Comparison of ENCODE assay signal across 8 cellular contexts in genomic region chr11:61679893-61680621, GRCh38. TPM values are rescaled to one million over a fixed set of nuclear protein-coding genes. Genes with fewer than 3 reads are reported as not detected.
DNase-seq lines count a peak whose midpoint lies in the region; ATAC-seq, FAIRE-seq and TF ChIP-seq lines count a peak whose summit lies in the region.

DAGLA (plus strand) TSS chr11:61680391; CDS start chr11:61720156, 39,765 bp downstream.

- H2AFZ ChIP-seq in astrocyte (ENCODE audit: low read depth, low read length) = peak within 1 kb of the TSS; percentile 80

- TF ChIP-seq CTCF in LNCaP clone FGC (IDR thresholded peaks at IDR 0.05; ENCODE audit: control insufficient read depth, extremely low read depth, insufficient read depth) = peak; percentile 100
- TF ChIP-seq CTCF in astrocyte (IDR thresholded peaks at IDR 0.05; ENCODE audit: insufficient read depth, low read depth, low read length) = peak; percentile 44

- H3K9me3 Mint-ChIP-seq in T-helper 1 cell treated with Interleukin-12 subunit alpha and Interleukin-12 subunit beta and Interleukin-4 antibody, amounts not matched to agents 30 μg/mL and 1 μg/mL, for 36 hours = no peaks in the 10 kb centered on the region
- no peaks in the 10 kb centered on the region for H3K9me3 Mint-ChIP-seq in astrocyte (ENCODE audit: unreplicated experiment)

- peaks cover 34% of the 10 kb centered on the region for H3K4me1 ChIP-seq in astrocyte (ENCODE audit: insufficient read depth, low read length)

- DNase-seq in NCI-H187 (lab: John Stamatoyannopoulos, UW) = peak; percentile 25 to 53
- no peak for DNase-seq in NCI-H187 treated with DMSO at 0.1 percent for 48 hours (lab: John Stamatoyannopoulos, UW)
- DNase-seq in LNCaP clone FGC (ENCODE audit: low read depth) = no peak
- DNase-seq in astrocyte (ENCODE audit: low read depth) = no peak
- peak; percentile 62 to 67 for DNase-seq in hippocampal formation (lab: John Stamatoyannopoulos, UW)
- peak; percentile 88 for DNase-seq in sciatic nerve (ENCODE audit: low spot score)

- no peaks in the 10 kb centered on the region for H3K4me1 Mint-ChIP-seq in T-helper 1 cell treated with Interleukin-12 subunit alpha and Interleukin-12 subunit beta and Interleukin-4 antibody, amounts not matched to agents 30 μg/mL and 1 μg/mL, for 36 hours (ENCODE audit: low read depth)
- peaks cover 20% of the 10 kb centered on the region for H3K4me1 Mint-ChIP-seq in astrocyte (ENCODE audit: low read depth, unreplicated experiment)

- no peak within 1 kb of the TSS for H3K27ac Mint-ChIP-seq in T-helper 1 cell treated with Interleukin-12 subunit alpha and Interleukin-12 subunit beta and Interleukin-4 antibody, amounts not matched to agents 30 μg/mL and 1 μg/mL, for 36 hours
- peak within 1 kb of the TSS; percentile 68 for H3K27ac Mint-ChIP-seq in astrocyte (ENCODE audit: unreplicated experiment)

- peaks cover 27% of the 10 kb centered on the region for H4K20me1 ChIP-seq in astrocyte (ENCODE audit: insufficient read depth, low read length)

- H3K27ac ChIP-seq in astrocyte (ENCODE audit: low read depth, low read length) = no peak within 1 kb of the TSS

- FAIRE-seq in astrocyte (lab: Jason Lieb, UNC) = no peak

- H3K79me2 ChIP-seq in astrocyte (ENCODE audit: insufficient read depth, low read length) = peaks cover 14% of the 10 kb centered on the region

- peak within 1 kb of the TSS; percentile 19 for H3K4me3 Mint-ChIP-seq in T-helper 1 cell treated with Interleukin-12 subunit alpha and Interleukin-12 subunit beta and Interleukin-4 antibody, amounts not matched to agents 30 μg/mL and 1 μg/mL, for 36 hours
- peak within 1 kb of the TSS; percentile 85 for H3K4me3 Mint-ChIP-seq in astrocyte (ENCODE audit: unreplicated experiment)

- H3K4me3 ChIP-seq in LNCaP clone FGC (ENCODE audit: low read depth, low read length) (peak within 1 kb of the TSS; percentile 60), astrocyte (ENCODE audit: insufficient read depth, low read depth, low read length) (peak within 1 kb of the TSS; percentile 57)

- intact Hi-C loops in sciatic nerve (cut with DNase I) = loop anchor here (5.0 kb wide), 1 partner anchor 52 kb away; no protein-coding TSS in a partner anchor

- ATAC-seq in sciatic nerve (peak; percentile 68), HG03439 (IDR thresholded peaks at IDR 0.05; ENCODE audit: unreplicated experiment) (no peak)

- H3K36me3 Mint-ChIP-seq in T-helper 1 cell treated with Interleukin-12 subunit alpha and Interleukin-12 subunit beta and Interleukin-4 antibody, amounts not matched to agents 30 μg/mL and 1 μg/mL, for 36 hours (ENCODE audit: low read depth) = no peaks in the 10 kb centered on the region
- peaks cover 1% of the 10 kb centered on the region for H3K36me3 Mint-ChIP-seq in astrocyte (ENCODE audit: low read depth, unreplicated experiment)

- peaks cover 33% of the 10 kb centered on the region for H3K27me3 Mint-ChIP-seq in T-helper 1 cell treated with Interleukin-12 subunit alpha and Interleukin-12 subunit beta and Interleukin-4 antibody, amounts not matched to agents 30 μg/mL and 1 μg/mL, for 36 hours (ENCODE audit: low read depth)
- H3K27me3 Mint-ChIP-seq in astrocyte (ENCODE audit: low read depth, unreplicated experiment) = peaks cover 18% of the 10 kb centered on the region

- H3K9ac ChIP-seq in astrocyte (ENCODE audit: low read length) = peak within 1 kb of the TSS; percentile 65

- H3K36me3 ChIP-seq in astrocyte (ENCODE audit: insufficient read depth, low read length) = no peaks in the 10 kb centered on the region

- H3K27me3 ChIP-seq in astrocyte (ENCODE audit: insufficient read depth, low read length) = peaks cover 15% of the 10 kb centered on the region

- H3K9me3 ChIP-seq in astrocyte (ENCODE audit: insufficient read depth, low read depth, low read length) = no peaks in the 10 kb centered on the region

- H3K4me2 ChIP-seq in astrocyte (ENCODE audit: low read length) = peak within 1 kb of the TSS; percentile 92

RNA-seq across cellular contexts. Expression of gene DAGLA, which starts in this region (rescaled TPM):
- total RNA-seq in astrocyte (5.5 and 5.6 TPM in 2 replicates), sciatic nerve (4.8 TPM)

Comparison
In these comparisons a context has a peak if more than half of its experiments do, and no peak if none do; other contexts are left out.
1. DNase-seq: peak in NCI-H187 (2 of 2), hippocampal formation (2 of 2) and sciatic nerve (single experiment); none in NCI-H187 treated with DMSO at 0.1 percent for 48 hours (single experiment), LNCaP clone FGC (single experiment) and astrocyte (single experiment).